Comparison of ENCODE assay signal across 21 cellular contexts in genomic region chr15:46343527-46343926, GRCh38.
DNase-seq lines count a peak whose midpoint lies in the region; ATAC-seq, FAIRE-seq and TF ChIP-seq lines count a peak whose summit lies in the region.
"Had no signal": no experiment of that assay in that cellular context is flagged by ENCODE, and none has a peak within 500 bp of the region (broad histone marks: within the 10 kb centered on the region; RNA-seq: fewer than 3 reads in every experiment).

No MANE protein-coding gene starts in this region.

- WGBS in heart right ventricle, 2 donors: 71 to 76% methylated on average over 6 of the region's 6 CpGs

- H3K27me3 ChIP-seq in GM23338 (ENCODE audit: insufficient read depth): no peaks in the 10 kb centered on the region
- H3K27me3 ChIP-seq in astrocyte (ENCODE audit: insufficient read depth, low read length): no peaks in the 10 kb centered on the region
- H3K27me3 ChIP-seq in heart right ventricle: no peaks in the 10 kb centered on the region
- H3K27me3 ChIP-seq: SJCRH30 had no signal

- in situ Hi-C loops in ACHN (cut with HindIII; ENCODE audit: low pct_ligation_motif_present, low pct_unique_long_range_greater_than_20kb, low sequenced_read_pairs): no loop called here

- H3K36me3 ChIP-seq in GM23338 (ENCODE audit: insufficient read depth) (no peaks in the 10 kb centered on the region), astrocyte (ENCODE audit: insufficient read depth, low read length) (no peaks in the 10 kb centered on the region), heart right ventricle (no peaks in the 10 kb centered on the region)
- H3K36me3 ChIP-seq: SJCRH30 had no signal

- peaks cover 16% of the 10 kb centered on the region for H3K4me1 ChIP-seq in GM23338 (ENCODE audit: insufficient read depth)
- H3K4me1 ChIP-seq in astrocyte (ENCODE audit: insufficient read depth, low read length): no peaks in the 10 kb centered on the region
- no peaks in the 10 kb centered on the region for H3K4me1 ChIP-seq in heart right ventricle
- H3K4me1 ChIP-seq: Caco-2, SJCRH30 had no signal

- no peak overlapping the region for H3K9ac ChIP-seq in astrocyte (ENCODE audit: low read length)
- H3K9ac ChIP-seq: GM23248 had no signal

- TF ChIP-seq CTCF in GM23338 (conservative IDR thresholded peaks at IDR 0.05; ENCODE audit: low read depth in 2 of 2): no peak
- no peak for TF ChIP-seq CTCF in astrocyte (IDR thresholded peaks at IDR 0.05; ENCODE audit: insufficient read depth, low read depth, low read length)
- TF ChIP-seq CTCF in heart right ventricle (IDR thresholded peaks at IDR 0.05): no peak

- no peak overlapping the region for H3K27ac ChIP-seq in GM23338 (ENCODE audit: low read depth)
- H3K27ac ChIP-seq in astrocyte (ENCODE audit: low read depth, low read length): no peak overlapping the region
- no peak overlapping the region for H3K27ac ChIP-seq in heart right ventricle
- H3K27ac ChIP-seq: GM23248, HL-60, SJCRH30 had no signal

- H3K27ac Mint-ChIP-seq in GM23338 (peak overlapping the region; percentile 72; the same call in 1 of the 2 replicates), astrocyte (ENCODE audit: unreplicated experiment) (peak overlapping the region; percentile 28)
- H3K27ac Mint-ChIP-seq: IgD-negative memory B cell had no signal

- H3K4me2 ChIP-seq in GM23338: 0 out of 2 replicates have a peak overlapping the region, but pooled peaks have one; percentile 41
- H3K4me2 ChIP-seq in astrocyte (ENCODE audit: low read length): no peak overlapping the region

- FAIRE-seq in astrocyte (lab: Jason Lieb, UNC): no peak
- FAIRE-seq: HTR-8/SVneo had no signal

- H2AFZ ChIP-seq in GM23338 (peak overlapping the region; percentile 49; the same call in 1 of the 2 replicates), astrocyte (ENCODE audit: low read depth, low read length) (no peak overlapping the region)
- H2AFZ ChIP-seq: GM23248 had no signal

- H3K36me3 Mint-ChIP-seq in GM23338 (ENCODE audit: low read depth): no peaks in the 10 kb centered on the region; the same call in 2 of the 3 replicates
- H3K36me3 Mint-ChIP-seq in astrocyte (ENCODE audit: low read depth, unreplicated experiment): no peaks in the 10 kb centered on the region

- H3K4me1 Mint-ChIP-seq in GM23338 (peaks cover 17% of the 10 kb centered on the region), astrocyte (ENCODE audit: low read depth, unreplicated experiment) (peaks cover 5% of the 10 kb centered on the region)
- H3K4me1 Mint-ChIP-seq: IgD-negative memory B cell had no signal

- intact Hi-C loops in heart right ventricle (cut with DNase I): no loop called here

- H3K4me3 ChIP-seq in GM23338 (no peak overlapping the region), astrocyte (ENCODE audit: insufficient read depth, low read depth, low read length) (no peak overlapping the region), heart right ventricle (no peak overlapping the region)
- H3K4me3 ChIP-seq: GM23248, SJCRH30 had no signal

- no peaks in the 10 kb centered on the region for H3K9me2 ChIP-seq in GM23338 (ENCODE audit: insufficient read depth)

- no peaks in the 10 kb centered on the region for H3K9me3 ChIP-seq in astrocyte (ENCODE audit: insufficient read depth, low read depth, low read length)
- no peaks in the 10 kb centered on the region for H3K9me3 ChIP-seq in heart right ventricle
- H3K9me3 ChIP-seq: Caco-2, SJCRH30 had no signal

- peaks cover 53% of the 10 kb centered on the region for H3K9me3 Mint-ChIP-seq in GM23338
- peaks cover 2% of the 10 kb centered on the region for H3K9me3 Mint-ChIP-seq in astrocyte (ENCODE audit: unreplicated experiment)

- DNase-seq in GM23338 (ENCODE audit: low spot score) (no peak), astrocyte (ENCODE audit: low read depth) (no peak), left kidney (ENCODE audit: low read depth, low spot score) (peak; percentile 26), pons (ENCODE audit: low spot score) (peak; percentile 32), ACHN (no peak), heart right ventricle (no peak)
- DNase-seq: AML-193, Caco-2, EL, GM23248, Kasumi-1, MM.1S, NCI-H1092 treated with DMSO at 0.1 percent for 48 hours, NCI-H510A treated with DMSO at 0.1 percent for 48 hours, PC-3, SJCRH30 had no signal

- H3K79me2 ChIP-seq in GM23338 (replicated peaks; ENCODE audit: insufficient read depth) (no peaks in the 10 kb centered on the region), astrocyte (ENCODE audit: insufficient read depth, low read length) (no peaks in the 10 kb centered on the region)

- H3F3A ChIP-seq in GM23338 (replicated peaks; ENCODE audit: low read depth): no peaks in the 10 kb centered on the region

- H3K27me3 Mint-ChIP-seq in GM23338 (ENCODE audit: insufficient read depth, low read depth, poor library complexity) (no peaks in the 10 kb centered on the region), astrocyte (ENCODE audit: low read depth, unreplicated experiment) (no peaks in the 10 kb centered on the region)
- H3K27me3 Mint-ChIP-seq: IgD-negative memory B cell had no signal

- ATAC-seq in GM23338: no peak
- no peak for ATAC-seq in GM18502 (IDR thresholded peaks at IDR 0.05; ENCODE audit: poor library complexity, unreplicated experiment)
- ATAC-seq in heart right ventricle: no peak
- ATAC-seq: HCT116, PC-3 had no signal

- H3K4me3 Mint-ChIP-seq in GM23338 (no peak overlapping the region), astrocyte (ENCODE audit: unreplicated experiment) (no peak overlapping the region)
- H3K4me3 Mint-ChIP-seq: IgD-negative memory B cell had no signal

- H4K20me1 ChIP-seq in GM23338 (replicated peaks; ENCODE audit: insufficient read depth) (no peaks in the 10 kb centered on the region), astrocyte (ENCODE audit: insufficient read depth, low read length) (no peaks in the 10 kb centered on the region)

TF ChIP-seq in GM23338, 12 proteins besides CTCF, POLR2A, EP300 and RAD21:
- TF ChIP-seq CREB1 (CRISPR knock-in tag; IDR thresholded peaks at IDR 0.05; ENCODE audit: low read depth): no peak
- TF ChIP-seq REST (IDR thresholded peaks at IDR 0.05; ENCODE audit: unreplicated experiment): no peak
- TF ChIP-seq JUNB (IDR thresholded peaks at IDR 0.05; ENCODE audit: unreplicated experiment): no peak
- TF ChIP-seq EZH2 (IDR thresholded peaks at IDR 0.05; ENCODE audit: low read depth, unreplicated experiment): no peak
- no peak for TF ChIP-seq ZNF114 (CRISPR knock-in tag; IDR thresholded peaks at IDR 0.05)
- TF ChIP-seq, protein P1, sequence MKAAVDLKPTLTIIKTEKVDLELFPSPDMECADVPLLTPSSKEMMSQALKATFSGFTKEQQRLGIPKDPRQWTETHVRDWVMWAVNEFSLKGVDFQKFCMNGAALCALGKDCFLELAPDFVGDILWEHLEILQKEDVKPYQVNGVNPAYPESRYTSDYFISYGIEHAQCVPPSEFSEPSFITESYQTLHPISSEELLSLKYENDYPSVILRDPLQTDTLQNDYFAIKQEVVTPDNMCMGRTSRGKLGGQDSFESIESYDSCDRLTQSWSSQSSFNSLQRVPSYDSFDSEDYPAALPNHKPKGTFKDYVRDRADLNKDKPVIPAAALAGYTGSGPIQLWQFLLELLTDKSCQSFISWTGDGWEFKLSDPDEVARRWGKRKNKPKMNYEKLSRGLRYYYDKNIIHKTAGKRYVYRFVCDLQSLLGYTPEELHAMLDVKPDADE (IDR thresholded peaks at IDR 0.05): no peak
- TF ChIP-seq EZH2phosphoT487 (IDR thresholded peaks at IDR 0.05; ENCODE audit: unreplicated experiment): no peak
- TF ChIP-seq ZNF331 (CRISPR knock-in tag; IDR thresholded peaks at IDR 0.05; ENCODE audit: low read depth): no peak

Comparison
In these comparisons a context has a peak if more than half of its experiments do, and no peak if none do; other contexts are left out.
1. DNase-seq: peak in left kidney (single experiment) and pons (single experiment); none in GM23338 (single experiment), astrocyte (single experiment), ACHN (single experiment) and heart right ventricle (0 of 2).